ENCODE assay signal across 2 cellular contexts in genomic region chr4:65670331-65671031, GRCh38.
TF ChIP-seq lines count a peak whose summit lies in the region.

EPHA5 (minus strand) TSS chr4:65670489; CDS start chr4:65669742, 747 bp downstream.

TF ChIP-seq in Ishikawa, 13 proteins besides CTCF, POLR2A, EP300 and RAD21 (continued from another document):
- TF ChIP-seq REST (IDR thresholded peaks at IDR 0.05; ENCODE audit: low read depth): no peak
TF ChIP-seq in Ishikawa: peak in this region for 4.

TF ChIP-seq in SK-N-SH treated with all-trans-retinoic acid at 6 μM for 48 hours, 23 proteins besides CTCF, POLR2A, EP300 and RAD21 (continued from another document):
- TF ChIP-seq ZNF8 (CRISPR knock-in tag; IDR thresholded peaks at IDR 0.05): no peak
- no peak for TF ChIP-seq POU6F1 (CRISPR knock-in tag; IDR thresholded peaks at IDR 0.05; ENCODE audit: borderline replicate concordance, low read depth)
- TF ChIP-seq OSR1 (CRISPR knock-in tag; IDR thresholded peaks at IDR 0.05): no peak
- no peak for TF ChIP-seq CSDC2 (CRISPR knock-in tag; IDR thresholded peaks at IDR 0.05)
